Comparison of ENCODE assay signal across 1 cellular context in the genomic region with DNA sequence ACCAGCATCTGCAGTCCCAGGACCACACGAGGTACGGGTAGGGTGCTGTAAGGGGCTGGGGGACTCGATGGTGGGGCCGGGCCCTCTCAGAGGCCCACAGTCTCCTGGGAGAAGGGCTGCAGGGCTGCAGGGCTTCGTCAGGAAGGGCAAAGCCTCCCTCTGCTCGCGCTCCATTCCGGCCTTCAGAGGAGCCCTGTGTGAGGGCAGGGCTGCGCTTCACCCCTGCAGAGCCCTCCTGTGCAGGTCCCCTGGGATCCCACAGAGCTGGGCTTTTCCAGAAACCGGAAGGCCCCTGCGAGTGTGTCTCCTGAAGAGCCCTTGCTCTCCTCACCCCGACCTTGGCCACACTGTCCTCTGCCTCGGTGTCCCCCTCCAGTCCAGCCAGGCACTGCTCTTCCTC.
TF ChIP-seq lines count a peak whose summit lies in the region.

No MANE protein-coding gene starts in this region.

TF ChIP-seq in HepG2, 621 proteins besides CTCF, POLR2A, EP300 and RAD21 (continued from another document):
- TF ChIP-seq, protein P1, sequence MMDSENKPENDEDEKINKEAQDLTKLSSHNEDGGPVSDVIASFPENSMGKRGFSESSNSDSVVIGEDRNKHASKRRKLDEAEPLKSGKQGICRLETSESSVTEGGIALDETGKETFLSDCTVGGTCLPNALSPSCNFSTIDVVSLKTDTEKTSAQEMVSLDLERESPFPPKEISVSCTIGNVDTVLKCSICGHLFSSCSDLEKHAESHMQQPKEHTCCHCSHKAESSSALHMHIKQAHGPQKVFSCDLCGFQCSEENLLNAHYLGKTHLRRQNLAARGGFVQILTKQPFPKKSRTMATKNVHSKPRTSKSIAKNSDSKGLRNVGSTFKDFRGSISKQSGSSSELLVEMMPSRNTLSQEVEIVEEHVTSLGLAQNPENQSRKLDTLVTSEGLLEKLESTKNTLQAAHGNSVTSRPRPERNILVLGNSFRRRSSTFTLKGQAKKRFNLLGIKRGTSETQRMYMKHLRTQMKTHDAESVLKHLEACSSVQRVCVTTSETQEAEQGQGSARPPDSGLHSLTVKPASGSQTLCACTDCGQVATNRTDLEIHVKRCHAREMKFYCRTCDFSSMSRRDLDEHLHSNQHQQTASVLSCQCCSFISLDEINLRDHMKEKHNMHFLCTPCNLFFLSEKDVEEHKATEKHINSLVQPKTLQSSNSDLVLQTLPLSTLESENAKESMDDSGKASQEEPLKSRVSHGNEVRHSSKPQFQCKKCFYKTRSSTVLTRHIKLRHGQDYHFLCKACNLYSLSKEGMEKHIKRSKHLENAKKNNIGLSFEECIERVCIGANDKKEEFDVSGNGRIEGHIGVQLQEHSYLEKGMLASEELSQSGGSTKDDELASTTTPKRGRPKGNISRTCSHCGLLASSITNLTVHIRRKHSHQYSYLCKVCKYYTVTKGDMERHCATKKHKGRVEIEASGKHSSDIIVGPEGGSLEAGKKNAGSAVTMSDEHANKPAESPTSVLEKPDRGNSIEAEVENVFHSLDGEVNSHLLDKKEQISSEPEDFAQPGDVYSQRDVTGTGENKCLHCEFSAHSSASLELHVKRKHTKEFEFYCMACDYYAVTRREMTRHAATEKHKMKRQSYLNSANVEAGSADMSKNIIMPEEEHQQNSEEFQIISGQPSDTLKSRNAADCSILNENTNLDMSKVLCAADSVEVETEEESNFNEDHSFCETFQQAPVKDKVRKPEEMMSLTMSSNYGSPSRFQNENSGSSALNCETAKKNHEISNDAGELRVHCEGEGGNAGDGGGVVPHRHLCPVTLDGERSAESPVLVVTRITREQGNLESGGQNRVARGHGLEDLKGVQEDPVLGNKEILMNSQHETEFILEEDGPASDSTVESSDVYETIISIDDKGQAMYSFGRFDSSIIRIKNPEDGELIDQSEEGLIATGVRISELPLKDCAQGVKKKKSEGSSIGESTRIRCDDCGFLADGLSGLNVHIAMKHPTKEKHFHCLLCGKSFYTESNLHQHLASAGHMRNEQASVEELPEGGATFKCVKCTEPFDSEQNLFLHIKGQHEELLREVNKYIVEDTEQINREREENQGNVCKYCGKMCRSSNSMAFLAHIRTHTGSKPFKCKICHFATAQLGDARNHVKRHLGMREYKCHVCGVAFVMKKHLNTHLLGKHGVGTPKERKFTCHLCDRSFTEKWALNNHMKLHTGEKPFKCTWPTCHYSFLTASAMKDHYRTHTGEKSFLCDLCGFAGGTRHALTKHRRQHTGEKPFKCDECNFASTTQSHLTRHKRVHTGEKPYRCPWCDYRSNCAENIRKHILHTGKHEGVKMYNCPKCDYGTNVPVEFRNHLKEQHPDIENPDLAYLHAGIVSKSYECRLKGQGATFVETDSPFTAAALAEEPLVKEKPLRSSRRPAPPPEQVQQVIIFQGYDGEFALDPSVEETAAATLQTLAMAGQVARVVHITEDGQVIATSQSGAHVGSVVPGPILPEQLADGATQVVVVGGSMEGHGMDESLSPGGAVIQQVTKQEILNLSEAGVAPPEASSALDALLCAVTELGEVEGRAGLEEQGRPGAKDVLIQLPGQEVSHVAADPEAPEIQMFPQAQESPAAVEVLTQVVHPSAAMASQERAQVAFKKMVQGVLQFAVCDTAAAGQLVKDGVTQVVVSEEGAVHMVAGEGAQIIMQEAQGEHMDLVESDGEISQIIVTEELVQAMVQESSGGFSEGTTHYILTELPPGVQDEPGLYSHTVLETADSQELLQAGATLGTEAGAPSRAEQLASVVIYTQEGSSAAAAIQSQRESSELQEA (CRISPR knock-in tag; IDR thresholded peaks at IDR 0.05; ENCODE audit: not compliant biosample characterization), result no peak
- TF ChIP-seq CREBL2 (CRISPR knock-in tag; IDR thresholded peaks at IDR 0.05; ENCODE audit: borderline replicate concordance) (no peak), ZSCAN25 (CRISPR knock-in tag; IDR thresholded peaks at IDR 0.05) (peak; percentile 89), ZNF333 (CRISPR knock-in tag; IDR thresholded peaks at IDR 0.05; ENCODE audit: borderline replicate concordance) (no peak), HOXA9 (CRISPR knock-in tag; IDR thresholded peaks at IDR 0.05; ENCODE audit: borderline replicate concordance) (no peak), SPEN (CRISPR knock-in tag; IDR thresholded peaks at IDR 0.05; ENCODE audit: low read depth) (no peak), HNRNPLL (IDR thresholded peaks at IDR 0.05; ENCODE audit: low read depth, low read length, poor library complexity, severe bottlenecking) (peak; percentile 8), MED13 (CRISPR knock-in tag; IDR thresholded peaks at IDR 0.05) (no peak), AHR (CRISPR knock-in tag; IDR thresholded peaks at IDR 0.05) (no peak)
- TF ChIP-seq, protein P2, sequence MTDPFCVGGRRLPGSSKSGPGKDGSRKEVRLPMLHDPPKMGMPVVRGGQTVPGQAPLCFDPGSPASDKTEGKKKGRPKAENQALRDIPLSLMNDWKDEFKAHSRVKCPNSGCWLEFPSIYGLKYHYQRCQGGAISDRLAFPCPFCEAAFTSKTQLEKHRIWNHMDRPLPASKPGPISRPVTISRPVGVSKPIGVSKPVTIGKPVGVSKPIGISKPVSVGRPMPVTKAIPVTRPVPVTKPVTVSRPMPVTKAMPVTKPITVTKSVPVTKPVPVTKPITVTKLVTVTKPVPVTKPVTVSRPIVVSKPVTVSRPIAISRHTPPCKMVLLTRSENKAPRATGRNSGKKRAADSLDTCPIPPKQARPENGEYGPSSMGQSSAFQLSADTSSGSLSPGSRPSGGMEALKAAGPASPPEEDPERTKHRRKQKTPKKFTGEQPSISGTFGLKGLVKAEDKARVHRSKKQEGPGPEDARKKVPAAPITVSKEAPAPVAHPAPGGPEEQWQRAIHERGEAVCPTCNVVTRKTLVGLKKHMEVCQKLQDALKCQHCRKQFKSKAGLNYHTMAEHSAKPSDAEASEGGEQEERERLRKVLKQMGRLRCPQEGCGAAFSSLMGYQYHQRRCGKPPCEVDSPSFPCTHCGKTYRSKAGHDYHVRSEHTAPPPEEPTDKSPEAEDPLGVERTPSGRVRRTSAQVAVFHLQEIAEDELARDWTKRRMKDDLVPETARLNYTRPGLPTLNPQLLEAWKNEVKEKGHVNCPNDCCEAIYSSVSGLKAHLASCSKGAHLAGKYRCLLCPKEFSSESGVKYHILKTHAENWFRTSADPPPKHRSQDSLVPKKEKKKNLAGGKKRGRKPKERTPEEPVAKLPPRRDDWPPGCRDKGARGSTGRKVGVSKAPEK (CRISPR knock-in tag; IDR thresholded peaks at IDR 0.05; ENCODE audit: borderline replicate concordance), result no peak
